In genomic region chr16:22948603-22949368, GRCh38 we compare ENCODE assay signal across 8 cellular contexts.
DNase-seq lines count a peak whose midpoint lies in the region; ATAC-seq and TF ChIP-seq lines count a peak whose summit lies in the region.

No MANE protein-coding gene starts in this region.

- H3K27ac ChIP-seq in HL-60 (replicated peaks) (no peak overlapping the region), gastrocnemius medialis (no peak overlapping the region)

- in situ Hi-C loops in gastrocnemius medialis (cut with MboI; ENCODE audit: low sequenced_read_pairs in 4 of 4), result loop anchor here in 1 of 4 donors (25.0 kb wide), 1 partner anchor 89 kb away; no protein-coding TSS in a partner anchor

- TF ChIP-seq POLR2A in gastrocnemius medialis (IDR thresholded peaks at IDR 0.05), result no peak

- H3K4me3 ChIP-seq in HL-60 (replicated peaks; ENCODE audit: insufficient read depth, low read length) (no peak overlapping the region), gastrocnemius medialis (peak overlapping the region in 2 of 4 donors; percentile 19 to 42)

- intact Hi-C loops in gastrocnemius medialis (cut with DNase I; ENCODE audit: low total_unique reads), result loop anchor here (1.0 kb wide), 1 partner anchor 49 kb away; no protein-coding TSS in a partner anchor

- peaks cover 15% of the 10 kb centered on the region for H3K27me3 ChIP-seq in HL-60 (ENCODE audit: insufficient read depth, poor library complexity, severe bottlenecking)
- no peaks in the 10 kb centered on the region for H3K27me3 ChIP-seq in gastrocnemius medialis

- peaks cover 7% of the 10 kb centered on the region in 2 donors for H3K4me1 ChIP-seq in gastrocnemius medialis

- ATAC-seq in gastrocnemius medialis (peak; percentile 88 to 93), GM18873 (IDR thresholded peaks at IDR 0.05; ENCODE audit: low FRiP score, unreplicated experiment) (no peak), HG02588 (IDR thresholded peaks at IDR 0.05; ENCODE audit: unreplicated experiment) (no peak)

- DNase-seq in DMS 273 (lab: John Stamatoyannopoulos, UW; ENCODE audit: unreplicated experiment) (peak; percentile 78), HL-60 (ENCODE audit: low read depth in 1 of 2, low spot score in 1 of 2) (peak; percentile 60 to 70), RPMI8226 (peak; percentile 73), amniotic stem cell (lab: John Stamatoyannopoulos, UW) (peak; percentile 11), hypothalamus (lab: John Stamatoyannopoulos, UW) (peak in 32 of 51 donors; percentile 1 to 58 (median 20)), gastrocnemius medialis (peak; percentile 31 to 59)

- TF ChIP-seq CTCF in HL-60 (IDR thresholded peaks at IDR 0.05; ENCODE audit: insufficient read depth, low read length) (peak; percentile 52), gastrocnemius medialis (IDR thresholded peaks at IDR 0.05 in 4 of 5, conservative IDR thresholded peaks at IDR 0.05 in 1 of 5) (peak; percentile 60 to 73 (median 66))

- H3K9me3 ChIP-seq in gastrocnemius medialis, result no peaks in the 10 kb centered on the region

- no peaks in the 10 kb centered on the region for H3K36me3 ChIP-seq in gastrocnemius medialis

Comparison
In these comparisons a context has a peak if more than half of its experiments do, and no peak if none do; other contexts are left out.
1. DNase-seq: peak in every context shown above with its lines; median percentile 78 in DMS 273; 73 in RPMI8226; 65 in HL-60; 45 in gastrocnemius medialis; 20 in hypothalamus; 11 in amniotic stem cell.
2. ATAC-seq: peak in gastrocnemius medialis (2 of 2); none in GM18873 (single experiment) and HG02588 (single experiment).